15 cellular contexts compared by ENCODE assay signal in genomic region chr1:89698624-89699023, GRCh38.
DNase-seq lines count a peak whose midpoint lies in the region; ATAC-seq, FAIRE-seq and TF ChIP-seq lines count a peak whose summit lies in the region.
"Had no signal": no experiment of that assay in that cellular context is flagged by ENCODE, and none has a peak within 500 bp of the region (broad histone marks: within the 10 kb centered on the region; RNA-seq: fewer than 3 reads in every experiment).

No MANE protein-coding gene starts in this region.

- TF ChIP-seq POLR2A in H54 (IDR thresholded peaks at IDR 0.05; ENCODE audit: low read depth, low read length): no peak

- peak; percentile 84 for ATAC-seq in effector memory CD8-positive, alpha-beta T cell (replicated peaks)
- ATAC-seq in stimulated activated effector memory CD8-positive, alpha-beta T cell treated with anti-CD3 and anti-CD28 coated beads, Interleukin-12 subunit alpha, Interleukin-12 subunit beta, amount 100 ng/mL, for 72 hours: no peak
- no peak for ATAC-seq in GM19328 (IDR thresholded peaks at IDR 0.05; ENCODE audit: unreplicated experiment)

- H3K9me3 Mint-ChIP-seq in activated T-cell treated with anti-CD3 and anti-CD28 coated beads, Interleukin-2, amount 50 U/mL, for 24 hours: peaks cover 3% of the 10 kb centered on the region
- no peaks in the 10 kb centered on the region for H3K9me3 Mint-ChIP-seq in T-helper 1 cell treated with Interleukin-12 subunit alpha and Interleukin-12 subunit beta and Interleukin-4 antibody, amounts not matched to agents 30 μg/mL and 1 μg/mL, for 36 hours
- no peaks in the 10 kb centered on the region for H3K9me3 Mint-ChIP-seq in effector memory CD8-positive, alpha-beta T cell
- H3K9me3 Mint-ChIP-seq in stimulated activated effector memory CD8-positive, alpha-beta T cell treated with anti-CD3 and anti-CD28 coated beads, Interleukin-12 subunit alpha, Interleukin-12 subunit beta, amount 100 ng/mL, for 72 hours: no peaks in the 10 kb centered on the region

- peak overlapping the region; percentile 21 for H3K4me3 Mint-ChIP-seq in activated T-cell treated with anti-CD3 and anti-CD28 coated beads, Interleukin-2, amount 50 U/mL, for 24 hours
- H3K4me3 Mint-ChIP-seq in T-helper 1 cell treated with Interleukin-12 subunit alpha and Interleukin-12 subunit beta and Interleukin-4 antibody, amounts not matched to agents 30 μg/mL and 1 μg/mL, for 36 hours: peak overlapping the region; percentile 49
- peak overlapping the region; percentile 65 to 82 for H3K4me3 Mint-ChIP-seq in effector memory CD8-positive, alpha-beta T cell
- peak overlapping the region; percentile 42 for H3K4me3 Mint-ChIP-seq in stimulated activated effector memory CD8-positive, alpha-beta T cell treated with anti-CD3 and anti-CD28 coated beads, Interleukin-12 subunit alpha, Interleukin-12 subunit beta, amount 100 ng/mL, for 72 hours

- no peak for FAIRE-seq in H54 (lab: Jason Lieb, UNC)
- FAIRE-seq: D721Med, TTC549 had no signal

- no peaks in the 10 kb centered on the region for H3K27me3 Mint-ChIP-seq in activated T-cell treated with anti-CD3 and anti-CD28 coated beads, Interleukin-2, amount 50 U/mL, for 24 hours
- H3K27me3 Mint-ChIP-seq in T-helper 1 cell treated with Interleukin-12 subunit alpha and Interleukin-12 subunit beta and Interleukin-4 antibody, amounts not matched to agents 30 μg/mL and 1 μg/mL, for 36 hours (ENCODE audit: low read depth): no peaks in the 10 kb centered on the region
- H3K27me3 Mint-ChIP-seq in effector memory CD8-positive, alpha-beta T cell: no peaks in the 10 kb centered on the region

- DNase-seq in activated T-cell treated with anti-CD3 and anti-CD28 coated beads, Interleukin-2, amount 50 U/mL, for 24 hours: no peak
- DNase-seq in activated T-cell treated with anti-CD3 and anti-CD28 coated beads, Interleukin-2, amount 50 U/mL, for 1 hour: no peak
- DNase-seq in effector memory CD8-positive, alpha-beta T cell: no peak
- DNase-seq in stimulated activated effector memory CD8-positive, alpha-beta T cell treated with anti-CD3 and anti-CD28 coated beads, Interleukin-12 subunit alpha, Interleukin-12 subunit beta, amount 100 ng/mL, for 72 hours (ENCODE audit: low spot score in 2 of 2): no peak
- DNase-seq in NOMO-1 treated with DMSO at 0.1 percent for 48 hours (lab: John Stamatoyannopoulos, UW; ENCODE audit: unreplicated experiment) (no peak), H54 (ENCODE audit: insufficient read length, low spot score) (no peak)
- DNase-seq: NCI-H1105 treated with DMSO at 0.1 percent for 48 hours; NK-92 treated with Interleukin-12 subunit alpha and Interleukin-12 subunit beta, amount 100 ng/mL, for 24 hours; SIG-M5; sigmoid colon; stimulated activated CD4-positive, alpha-beta T cell treated with anti-CD3 and anti-CD28 coated beads, Interleukin-4, amount 100 ng/mL, for 24 hours had no signal

- peak overlapping the region; percentile 90 for H3K27ac Mint-ChIP-seq in activated T-cell treated with anti-CD3 and anti-CD28 coated beads, Interleukin-2, amount 50 U/mL, for 24 hours
- H3K27ac Mint-ChIP-seq in T-helper 1 cell treated with Interleukin-12 subunit alpha and Interleukin-12 subunit beta and Interleukin-4 antibody, amounts not matched to agents 30 μg/mL and 1 μg/mL, for 36 hours: peak overlapping the region; percentile 91
- peak overlapping the region; percentile 82 to 98 for H3K27ac Mint-ChIP-seq in effector memory CD8-positive, alpha-beta T cell
- H3K27ac Mint-ChIP-seq in stimulated activated effector memory CD8-positive, alpha-beta T cell treated with anti-CD3 and anti-CD28 coated beads, Interleukin-12 subunit alpha, Interleukin-12 subunit beta, amount 100 ng/mL, for 72 hours: peak overlapping the region; percentile 74

- peaks cover 97% of the 10 kb centered on the region for H3K36me3 Mint-ChIP-seq in activated T-cell treated with anti-CD3 and anti-CD28 coated beads, Interleukin-2, amount 50 U/mL, for 24 hours (ENCODE audit: low read depth)
- H3K36me3 Mint-ChIP-seq in T-helper 1 cell treated with Interleukin-12 subunit alpha and Interleukin-12 subunit beta and Interleukin-4 antibody, amounts not matched to agents 30 μg/mL and 1 μg/mL, for 36 hours (ENCODE audit: low read depth): peaks cover 51% of the 10 kb centered on the region
- peaks cover 25% of the 10 kb centered on the region for H3K36me3 Mint-ChIP-seq in effector memory CD8-positive, alpha-beta T cell (ENCODE audit: insufficient read depth)
- peaks cover 100% of the 10 kb centered on the region for H3K36me3 Mint-ChIP-seq in stimulated activated effector memory CD8-positive, alpha-beta T cell treated with anti-CD3 and anti-CD28 coated beads, Interleukin-12 subunit alpha, Interleukin-12 subunit beta, amount 100 ng/mL, for 72 hours

- H3K4me1 Mint-ChIP-seq in activated T-cell treated with anti-CD3 and anti-CD28 coated beads, Interleukin-2, amount 50 U/mL, for 24 hours (ENCODE audit: low read depth): peaks cover 90% of the 10 kb centered on the region
- H3K4me1 Mint-ChIP-seq in T-helper 1 cell treated with Interleukin-12 subunit alpha and Interleukin-12 subunit beta and Interleukin-4 antibody, amounts not matched to agents 30 μg/mL and 1 μg/mL, for 36 hours (ENCODE audit: low read depth): peaks cover 59% of the 10 kb centered on the region
- peaks cover 34 to 79% of the 10 kb centered on the region in 2 donors for H3K4me1 Mint-ChIP-seq in effector memory CD8-positive, alpha-beta T cell (ENCODE audit: low read depth in 2 of 2)
- peaks cover 78% of the 10 kb centered on the region for H3K4me1 Mint-ChIP-seq in stimulated activated effector memory CD8-positive, alpha-beta T cell treated with anti-CD3 and anti-CD28 coated beads, Interleukin-12 subunit alpha, Interleukin-12 subunit beta, amount 100 ng/mL, for 72 hours

Comparison
In these comparisons a context has a peak if more than half of its experiments do, and no peak if none do; other contexts are left out.
1. H3K4me3 Mint-ChIP-seq: peak in every context shown above with its lines; median percentile 74 in effector memory CD8-positive, alpha-beta T cell; 49 in T-helper 1 cell treated with Interleukin-12 subunit alpha and Interleukin-12 subunit beta and Interleukin-4 antibody, amounts not matched to agents 30 μg/mL and 1 μg/mL, for 36 hours; 42 in stimulated activated effector memory CD8-positive, alpha-beta T cell treated with anti-CD3 and anti-CD28 coated beads, Interleukin-12 subunit alpha, Interleukin-12 subunit beta, amount 100 ng/mL, for 72 hours; 21 in activated T-cell treated with anti-CD3 and anti-CD28 coated beads, Interleukin-2, amount 50 U/mL, for 24 hours.